In the genomic region with DNA sequence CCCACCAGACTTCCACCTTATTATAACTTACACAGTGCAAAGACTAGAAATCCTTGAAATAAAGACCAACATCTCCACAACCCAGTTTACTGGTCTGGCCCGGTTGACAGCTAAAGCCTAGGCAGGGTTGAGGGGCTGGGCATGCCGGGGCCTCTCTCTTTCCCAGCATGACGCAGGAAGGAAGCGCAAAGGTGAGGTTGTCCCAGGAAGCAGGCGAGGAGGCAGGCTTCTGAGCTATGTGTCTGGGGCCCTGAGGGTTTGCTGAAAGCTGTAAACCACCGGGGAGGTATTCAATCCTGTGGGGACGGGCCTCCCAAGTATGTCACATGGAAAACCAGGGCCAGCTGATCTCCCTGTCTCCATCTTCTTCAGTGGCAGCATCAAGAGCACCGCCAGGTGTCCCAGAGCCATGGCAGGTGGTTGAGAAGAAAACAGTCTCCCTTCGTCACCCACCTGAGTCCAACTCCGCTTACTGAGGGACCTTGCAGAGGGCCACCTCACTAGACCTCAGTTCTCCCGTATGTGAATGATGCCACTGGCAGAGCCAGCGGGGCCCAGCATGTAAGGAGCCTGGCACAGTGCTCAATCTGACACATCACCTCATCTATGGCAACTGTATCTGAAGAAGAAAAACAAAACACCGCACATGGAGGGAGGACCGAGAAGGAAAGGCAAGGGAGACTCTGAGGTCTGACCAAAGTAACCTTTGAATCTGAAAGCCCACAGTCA, we compare ENCODE assay signal across 11 cellular contexts. TPM values are rescaled to one million over a fixed set of nuclear protein-coding genes. Genes with fewer than 3 reads are reported as not detected.
A peak's percentile ranks its signal among the peaks of the same experiment; 100 is the strongest.
DNase-seq lines count a peak whose midpoint lies in the region; ATAC-seq and TF ChIP-seq lines count a peak whose summit lies in the region.
"Had no signal": no experiment of that assay in that cellular context is flagged by ENCODE, and none has a peak within 500 bp of the region (broad histone marks: within the 10 kb centered on the region; RNA-seq: fewer than 3 reads in every experiment).

No MANE protein-coding gene starts in this region.

- no peak overlapping the region for H2AFZ ChIP-seq in mammary epithelial cell (ENCODE audit: low read depth, low read length)

- H3K79me2 ChIP-seq in mammary epithelial cell (ENCODE audit: insufficient read depth, low read length): peaks cover 10% of the 10 kb centered on the region

- WGBS in mammary epithelial cell (ENCODE audit: low coverage, missing lambda C conversion rate): 100% methylated on average over 8 of the region's 14 CpGs

- DNase-seq in activated T-cell treated with anti-CD3 and anti-CD28 coated beads, Interleukin-2, amount 50 U/mL, for 4 hours: no peak
- no peak for DNase-seq in activated T-cell treated with anti-CD3 and anti-CD28 coated beads for 4 hours
- no peak for DNase-seq in activated naive CD8-positive, alpha-beta T cell treated with anti-CD3 and anti-CD28 coated beads, Interleukin-2, amount 10 ng/mL, durations not matched to agents 7 days and 5 days
- no peak for DNase-seq in mesothelial cell of epicardium (ENCODE audit: low spot score in 2 of 2, unreplicated experiment in 2 of 2)
- no peak for DNase-seq in C1 segment of cervical spinal cord (lab: John Stamatoyannopoulos, UW)
- DNase-seq in mammary epithelial cell: no peak
- DNase-seq: activated CD8-positive, alpha-beta memory T cell treated with anti-CD3 and anti-CD28 coated beads, Interleukin-2, amount 50 U/mL, for 48 hours; GDM1 had no signal

- H3K4me1 Mint-ChIP-seq in activated T-cell treated with anti-CD3 and anti-CD28 coated beads, Interleukin-2, amount 50 U/mL, for 4 hours (ENCODE audit: low read depth): peaks cover 79% of the 10 kb centered on the region
- peaks cover 48% of the 10 kb centered on the region for H3K4me1 Mint-ChIP-seq in activated naive CD8-positive, alpha-beta T cell treated with anti-CD3 and anti-CD28 coated beads, Interleukin-2, amount 10 ng/mL, durations not matched to agents 7 days and 5 days
- peaks cover 29% of the 10 kb centered on the region for H3K4me1 Mint-ChIP-seq in mesothelial cell of epicardium

- dilution Hi-C loops in mammary epithelial cell (cut with HindIII; ENCODE audit: low sequenced_read_pairs): loop anchor here (5.0 kb wide), 1 partner anchor 72 kb away; no protein-coding TSS in a partner anchor

- no peaks in the 10 kb centered on the region for H3K27me3 ChIP-seq in mammary epithelial cell (ENCODE audit: insufficient read depth, low read length)

- in situ Hi-C loops in mammary epithelial cell (cut with MboI; ENCODE audit: low sequenced_read_pairs in 2 of 2): no loop called here

- TF ChIP-seq CTCF in mesothelial cell of epicardium (IDR thresholded peaks at IDR 0.05; ENCODE audit: unreplicated experiment) (no peak), mammary epithelial cell (conservative IDR thresholded peaks at IDR 0.05 in 1 of 2, IDR thresholded peaks at IDR 0.05 in 1 of 2; ENCODE audit: extremely low read depth in 1 of 2, insufficient read depth in 1 of 2, low read depth in 1 of 2, low read length in 2 of 2) (no peak)

- POLR2A ChIA-PET in activated naive CD8-positive, alpha-beta T cell treated with anti-CD3 and anti-CD28 coated beads, Interleukin-2, amount 10 ng/mL, durations not matched to agents 7 days and 5 days (lab: Charles Lee): no interaction called here

- CTCF ChIA-PET in mammary epithelial cell (lab: Charles Lee; ENCODE audit: low non-redundant PET): no interaction called here

- intact Hi-C loops in mammary epithelial cell (cut with micrococcal nuclease): no loop called here

- H3K4me1 ChIP-seq in mammary epithelial cell (ENCODE audit: insufficient read depth, low read length): no peaks in the 10 kb centered on the region

- no peaks in the 10 kb centered on the region for H3K9me3 Mint-ChIP-seq in activated T-cell treated with anti-CD3 and anti-CD28 coated beads, Interleukin-2, amount 50 U/mL, for 4 hours
- H3K9me3 Mint-ChIP-seq in activated naive CD8-positive, alpha-beta T cell treated with anti-CD3 and anti-CD28 coated beads, Interleukin-2, amount 10 ng/mL, durations not matched to agents 7 days and 5 days: no peaks in the 10 kb centered on the region
- H3K9me3 Mint-ChIP-seq in mesothelial cell of epicardium: no peaks in the 10 kb centered on the region

- no peaks in the 10 kb centered on the region for H3K36me3 ChIP-seq in mammary epithelial cell (ENCODE audit: insufficient read depth, low read length)

- peak overlapping the region; percentile 49 for H3K27ac Mint-ChIP-seq in activated naive CD8-positive, alpha-beta T cell treated with anti-CD3 and anti-CD28 coated beads, Interleukin-2, amount 10 ng/mL, durations not matched to agents 7 days and 5 days
- H3K27ac Mint-ChIP-seq in mesothelial cell of epicardium: peak overlapping the region; percentile 69

- no peaks in the 10 kb centered on the region for H4K20me1 ChIP-seq in mammary epithelial cell (ENCODE audit: insufficient read depth, low read length)

- H3K27ac ChIP-seq in temporal lobe (ENCODE audit: low read depth, low read length) (peak overlapping the region; percentile 93), mammary epithelial cell (ENCODE audit: insufficient read depth, low read depth, low read length) (no peak overlapping the region)
- H3K27ac ChIP-seq: thoracic aorta had no signal

- no peak for ATAC-seq in activated T-cell treated with anti-CD3 and anti-CD28 coated beads, Interleukin-2, amount 50 U/mL, for 4 hours
- ATAC-seq in activated naive CD8-positive, alpha-beta T cell treated with anti-CD3 and anti-CD28 coated beads, Interleukin-2, amount 10 ng/mL, durations not matched to agents 7 days and 5 days (ENCODE audit: low read depth): no peak
- ATAC-seq in HG03039 (IDR thresholded peaks at IDR 0.05; ENCODE audit: unreplicated experiment): no peak

- H3K4me3 Mint-ChIP-seq in activated T-cell treated with anti-CD3 and anti-CD28 coated beads, Interleukin-2, amount 50 U/mL, for 4 hours: peak overlapping the region; percentile 41
- H3K4me3 Mint-ChIP-seq in activated naive CD8-positive, alpha-beta T cell treated with anti-CD3 and anti-CD28 coated beads, Interleukin-2, amount 10 ng/mL, durations not matched to agents 7 days and 5 days: no peak overlapping the region
- no peak overlapping the region for H3K4me3 Mint-ChIP-seq in mesothelial cell of epicardium

- H3K4me3 ChIP-seq in mammary epithelial cell (replicated peaks in 1 of 3; ENCODE audit: insufficient read depth in 1 of 3, low read depth in 2 of 3, low read length in 3 of 3): no peak overlapping the region
- H3K4me3 ChIP-seq: thoracic aorta had no signal

- no peak overlapping the region for H3K9ac ChIP-seq in mammary epithelial cell (ENCODE audit: insufficient read depth, low read length)

- BruUV-seq in mammary epithelial cell (replicated peaks; lab: Mats Ljungman, UMichigan): no TSS peak

- no peaks in the 10 kb centered on the region for H3K9me3 ChIP-seq in mammary epithelial cell (replicated peaks; ENCODE audit: insufficient read depth, low read length)
- H3K9me3 ChIP-seq: thoracic aorta had no signal

- peaks cover 33% of the 10 kb centered on the region for H3K36me3 Mint-ChIP-seq in activated T-cell treated with anti-CD3 and anti-CD28 coated beads, Interleukin-2, amount 50 U/mL, for 4 hours (ENCODE audit: insufficient read depth)
- peaks cover 21% of the 10 kb centered on the region for H3K36me3 Mint-ChIP-seq in activated naive CD8-positive, alpha-beta T cell treated with anti-CD3 and anti-CD28 coated beads, Interleukin-2, amount 10 ng/mL, durations not matched to agents 7 days and 5 days
- peaks cover 16% of the 10 kb centered on the region for H3K36me3 Mint-ChIP-seq in mesothelial cell of epicardium

- H3K27me3 Mint-ChIP-seq in activated T-cell treated with anti-CD3 and anti-CD28 coated beads, Interleukin-2, amount 50 U/mL, for 4 hours (ENCODE audit: low read depth): no peaks in the 10 kb centered on the region
- H3K27me3 Mint-ChIP-seq in activated naive CD8-positive, alpha-beta T cell treated with anti-CD3 and anti-CD28 coated beads, Interleukin-2, amount 10 ng/mL, durations not matched to agents 7 days and 5 days: no peaks in the 10 kb centered on the region
- no peaks in the 10 kb centered on the region for H3K27me3 Mint-ChIP-seq in mesothelial cell of epicardium (ENCODE audit: low read depth)

- no peak overlapping the region for H3K4me2 ChIP-seq in mammary epithelial cell (ENCODE audit: insufficient read depth, low read depth, low read length)

RNA-seq across cellular contexts. Expression of a gene that starts 49.5 kb away (rescaled TPM):
- 10 to 100 TPM; 12.9 to 19.2 (median 18.2) TPM for total RNA-seq in activated T-cell treated with anti-CD3 and anti-CD28 coated beads, Interleukin-2, amount 50 U/mL, for 4 hours
- 10 to 100 TPM; 29.8 to 33.0 TPM for total RNA-seq in activated naive CD8-positive, alpha-beta T cell treated with anti-CD3 and anti-CD28 coated beads, Interleukin-2, amount 10 ng/mL, durations not matched to agents 7 days and 5 days
- 40.7 to 43.0 TPM (median 42.0 TPM) in 3 replicates for total RNA-seq in mesothelial cell of epicardium
- total RNA-seq in temporal lobe: 17.0 TPM
- 10 to 100 TPM; 16.2 to 51.8 TPM for total RNA-seq in mammary epithelial cell
- 9.3 TPM for polyA plus RNA-seq in mammary epithelial cell
- polyA minus RNA-seq in mammary epithelial cell: 37.8 TPM
